Comparison of ENCODE assay signal across 1 cellular context in the genomic region with DNA sequence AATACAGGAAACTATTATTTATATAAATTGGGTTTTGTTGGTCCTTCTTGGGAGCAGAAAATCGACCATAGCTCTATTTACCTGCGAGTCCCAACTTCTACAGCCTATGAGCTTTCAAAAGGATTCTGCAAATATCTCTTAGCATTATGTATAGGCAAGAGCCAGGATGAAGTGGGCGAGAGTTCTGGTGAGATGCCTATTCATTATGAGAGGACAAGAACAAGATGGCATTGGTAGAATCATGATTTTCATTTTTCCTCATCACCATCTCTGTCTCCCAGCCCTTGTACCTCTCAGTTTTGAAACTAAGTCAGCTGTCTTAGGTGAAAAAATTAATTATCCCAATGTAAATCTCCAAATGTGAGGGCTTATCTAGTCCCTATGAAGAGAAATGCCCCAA.
TF ChIP-seq lines count a peak whose summit lies in the region.

No MANE protein-coding gene starts in this region.

TF ChIP-seq in HepG2, 621 proteins besides CTCF, POLR2A, EP300 and RAD21:
- TF ChIP-seq BRCA1 (CRISPR knock-in tag; IDR thresholded peaks at IDR 0.05) = no peak
- TF ChIP-seq ZNF790 (CRISPR knock-in tag; IDR thresholded peaks at IDR 0.05; ENCODE audit: borderline replicate concordance) = no peak
- TF ChIP-seq TBX2 (CRISPR knock-in tag; IDR thresholded peaks at IDR 0.05; ENCODE audit: borderline replicate concordance) = no peak
- TF ChIP-seq TCF7 (IDR thresholded peaks at IDR 0.05; ENCODE audit: low read depth) = no peak
- TF ChIP-seq, protein P1, sequence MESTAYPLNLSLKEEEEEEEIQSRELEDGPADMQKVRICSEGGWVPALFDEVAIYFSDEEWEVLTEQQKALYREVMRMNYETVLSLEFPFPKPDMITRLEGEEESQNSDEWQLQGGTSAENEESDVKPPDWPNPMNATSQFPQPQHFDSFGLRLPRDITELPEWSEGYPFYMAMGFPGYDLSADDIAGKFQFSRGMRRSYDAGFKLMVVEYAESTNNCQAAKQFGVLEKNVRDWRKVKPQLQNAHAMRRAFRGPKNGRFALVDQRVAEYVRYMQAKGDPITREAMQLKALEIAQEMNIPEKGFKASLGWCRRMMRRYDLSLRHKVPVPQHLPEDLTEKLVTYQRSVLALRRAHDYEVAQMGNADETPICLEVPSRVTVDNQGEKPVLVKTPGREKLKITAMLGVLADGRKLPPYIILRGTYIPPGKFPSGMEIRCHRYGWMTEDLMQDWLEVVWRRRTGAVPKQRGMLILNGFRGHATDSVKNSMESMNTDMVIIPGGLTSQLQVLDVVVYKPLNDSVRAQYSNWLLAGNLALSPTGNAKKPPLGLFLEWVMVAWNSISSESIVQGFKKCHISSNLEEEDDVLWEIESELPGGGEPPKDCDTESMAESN (CRISPR knock-in tag; conservative IDR thresholded peaks at IDR 0.05) = no peak
- TF ChIP-seq ZNF674 (CRISPR knock-in tag; IDR thresholded peaks at IDR 0.05; ENCODE audit: low read depth) = no peak
- TF ChIP-seq RAD51 (IDR thresholded peaks at IDR 0.05; ENCODE audit: borderline replicate concordance) = no peak
- TF ChIP-seq, protein P2, sequence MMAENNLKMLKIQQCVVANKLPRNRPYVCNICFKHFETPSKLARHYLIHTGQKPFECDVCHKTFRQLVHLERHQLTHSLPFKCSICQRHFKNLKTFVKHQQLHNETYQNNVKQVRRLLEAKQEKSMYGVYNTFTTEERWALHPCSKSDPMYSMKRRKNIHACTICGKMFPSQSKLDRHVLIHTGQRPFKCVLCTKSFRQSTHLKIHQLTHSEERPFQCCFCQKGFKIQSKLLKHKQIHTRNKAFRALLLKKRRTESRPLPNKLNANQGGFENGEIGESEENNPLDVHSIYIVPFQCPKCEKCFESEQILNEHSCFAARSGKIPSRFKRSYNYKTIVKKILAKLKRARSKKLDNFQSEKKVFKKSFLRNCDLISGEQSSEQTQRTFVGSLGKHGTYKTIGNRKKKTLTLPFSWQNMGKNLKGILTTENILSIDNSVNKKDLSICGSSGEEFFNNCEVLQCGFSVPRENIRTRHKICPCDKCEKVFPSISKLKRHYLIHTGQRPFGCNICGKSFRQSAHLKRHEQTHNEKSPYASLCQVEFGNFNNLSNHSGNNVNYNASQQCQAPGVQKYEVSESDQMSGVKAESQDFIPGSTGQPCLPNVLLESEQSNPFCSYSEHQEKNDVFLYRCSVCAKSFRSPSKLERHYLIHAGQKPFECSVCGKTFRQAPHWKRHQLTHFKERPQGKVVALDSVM (CRISPR knock-in tag; IDR thresholded peaks at IDR 0.05) = no peak
- TF ChIP-seq, protein P3, sequence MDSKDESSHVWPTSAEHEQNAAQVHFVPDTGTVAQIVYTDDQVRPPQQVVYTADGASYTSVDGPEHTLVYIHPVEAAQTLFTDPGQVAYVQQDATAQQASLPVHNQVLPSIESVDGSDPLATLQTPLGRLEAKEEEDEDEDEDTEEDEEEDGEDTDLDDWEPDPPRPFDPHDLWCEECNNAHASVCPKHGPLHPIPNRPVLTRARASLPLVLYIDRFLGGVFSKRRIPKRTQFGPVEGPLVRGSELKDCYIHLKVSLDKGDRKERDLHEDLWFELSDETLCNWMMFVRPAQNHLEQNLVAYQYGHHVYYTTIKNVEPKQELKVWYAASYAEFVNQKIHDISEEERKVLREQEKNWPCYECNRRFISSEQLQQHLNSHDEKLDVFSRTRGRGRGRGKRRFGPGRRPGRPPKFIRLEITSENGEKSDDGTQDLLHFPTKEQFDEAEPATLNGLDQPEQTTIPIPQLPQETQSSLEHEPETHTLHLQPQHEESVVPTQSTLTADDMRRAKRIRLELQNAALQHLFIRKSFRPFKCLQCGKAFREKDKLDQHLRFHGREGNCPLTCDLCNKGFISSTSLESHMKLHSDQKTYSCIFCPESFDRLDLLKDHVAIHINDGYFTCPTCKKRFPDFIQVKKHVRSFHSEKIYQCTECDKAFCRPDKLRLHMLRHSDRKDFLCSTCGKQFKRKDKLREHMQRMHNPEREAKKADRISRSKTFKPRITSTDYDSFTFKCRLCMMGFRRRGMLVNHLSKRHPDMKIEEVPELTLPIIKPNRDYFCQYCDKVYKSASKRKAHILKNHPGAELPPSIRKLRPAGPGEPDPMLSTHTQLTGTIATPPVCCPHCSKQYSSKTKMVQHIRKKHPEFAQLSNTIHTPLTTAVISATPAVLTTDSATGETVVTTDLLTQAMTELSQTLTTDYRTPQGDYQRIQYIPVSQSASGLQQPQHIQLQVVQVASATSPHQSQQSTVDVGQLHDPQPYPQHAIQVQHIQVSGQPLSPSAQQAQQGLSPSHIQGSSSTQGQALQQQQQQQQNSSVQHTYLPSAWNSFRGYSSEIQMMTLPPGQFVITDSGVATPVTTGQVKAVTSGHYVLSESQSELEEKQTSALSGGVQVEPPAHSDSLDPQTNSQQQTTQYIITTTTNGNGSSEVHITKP (CRISPR knock-in tag; IDR thresholded peaks at IDR 0.05; ENCODE audit: low read depth) = no peak
- TF ChIP-seq, protein P4, sequence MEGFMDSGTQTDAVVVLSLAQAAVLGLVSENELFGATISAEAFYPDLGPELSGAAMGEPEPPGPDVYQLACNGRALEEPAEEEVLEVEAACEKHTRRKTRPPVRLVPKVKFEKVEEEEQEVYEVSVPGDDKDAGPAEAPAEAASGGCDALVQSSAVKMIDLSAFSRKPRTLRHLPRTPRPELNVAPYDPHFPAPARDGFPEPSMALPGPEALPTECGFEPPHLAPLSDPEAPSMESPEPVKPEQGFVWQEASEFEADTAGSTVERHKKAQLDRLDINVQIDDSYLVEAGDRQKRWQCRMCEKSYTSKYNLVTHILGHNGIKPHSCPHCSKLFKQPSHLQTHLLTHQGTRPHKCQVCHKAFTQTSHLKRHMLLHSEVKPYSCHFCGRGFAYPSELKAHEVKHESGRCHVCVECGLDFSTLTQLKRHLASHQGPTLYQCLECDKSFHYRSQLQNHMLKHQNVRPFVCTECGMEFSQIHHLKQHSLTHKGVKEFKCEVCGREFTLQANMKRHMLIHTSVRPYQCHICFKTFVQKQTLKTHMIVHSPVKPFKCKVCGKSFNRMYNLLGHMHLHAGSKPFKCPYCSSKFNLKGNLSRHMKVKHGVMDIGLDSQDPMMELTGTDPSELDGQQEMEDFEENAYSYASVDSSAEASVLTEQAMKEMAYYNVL (CRISPR knock-in tag; IDR thresholded peaks at IDR 0.05; ENCODE audit: borderline replicate concordance) = no peak
- no peak for TF ChIP-seq ZNF598 (CRISPR knock-in tag; IDR thresholded peaks at IDR 0.05; ENCODE audit: borderline replicate concordance)
- no peak for TF ChIP-seq ZNF883 (CRISPR knock-in tag; IDR thresholded peaks at IDR 0.05; ENCODE audit: not compliant biosample characterization)
- TF ChIP-seq AHR (CRISPR knock-in tag; IDR thresholded peaks at IDR 0.05) = no peak
- no peak for TF ChIP-seq ZNF777 (CRISPR knock-in tag; IDR thresholded peaks at IDR 0.05)
